In the genomic region with DNA sequence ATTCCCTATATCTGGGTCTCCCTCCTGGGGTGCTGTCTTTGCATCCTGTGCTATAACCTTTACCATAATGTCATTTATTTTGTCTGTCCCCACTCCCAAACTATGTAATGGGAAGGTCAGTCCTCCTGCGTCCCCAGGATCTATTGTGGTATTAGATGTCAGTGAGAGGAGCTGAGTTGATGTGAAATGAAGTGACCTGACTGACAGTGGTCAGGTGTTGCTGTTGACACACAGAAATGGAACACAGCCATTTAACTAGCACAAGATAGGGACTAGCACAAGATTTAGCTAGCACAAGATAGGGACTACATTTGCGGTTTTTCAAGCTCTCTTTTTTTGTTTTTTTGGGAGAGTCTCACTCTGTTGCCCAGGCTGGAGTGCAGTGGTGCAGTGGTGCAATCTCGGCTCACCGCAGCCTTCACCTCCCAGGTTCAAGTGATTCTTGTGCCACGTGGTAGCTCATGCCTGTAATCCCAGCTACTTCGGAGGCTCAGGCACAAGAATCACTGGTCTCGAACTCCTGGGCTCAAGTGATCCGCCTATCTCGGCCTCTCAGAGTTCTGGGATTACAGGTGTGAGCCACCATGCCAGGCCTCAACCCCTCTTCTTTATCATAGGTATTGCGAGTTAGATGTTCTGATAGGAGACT, we compare ENCODE assay signal across 1 cellular context.
TF ChIP-seq lines count a peak whose summit lies in the region.

No MANE protein-coding gene starts in this region.

TF ChIP-seq in WTC11, 78 proteins besides CTCF, POLR2A, EP300 and RAD21:
- no peak for TF ChIP-seq TCF7 (CRISPR knock-in tag; IDR thresholded peaks at IDR 0.05; ENCODE audit: low read depth)
- TF ChIP-seq IRF2 (CRISPR knock-in tag; IDR thresholded peaks at IDR 0.05; ENCODE audit: borderline replicate concordance, low read depth), result no peak
- no peak for TF ChIP-seq ZNF416 (CRISPR knock-in tag; IDR thresholded peaks at IDR 0.05)
- TF ChIP-seq SMAD4 (CRISPR knock-in tag; IDR thresholded peaks at IDR 0.05), result no peak
- no peak for TF ChIP-seq FOXP1 (CRISPR knock-in tag; IDR thresholded peaks at IDR 0.05; ENCODE audit: borderline replicate concordance)
- no peak for TF ChIP-seq NR3C1 (CRISPR knock-in tag; conservative IDR thresholded peaks at IDR 0.05; ENCODE audit: low read depth)
- TF ChIP-seq, protein P1, sequence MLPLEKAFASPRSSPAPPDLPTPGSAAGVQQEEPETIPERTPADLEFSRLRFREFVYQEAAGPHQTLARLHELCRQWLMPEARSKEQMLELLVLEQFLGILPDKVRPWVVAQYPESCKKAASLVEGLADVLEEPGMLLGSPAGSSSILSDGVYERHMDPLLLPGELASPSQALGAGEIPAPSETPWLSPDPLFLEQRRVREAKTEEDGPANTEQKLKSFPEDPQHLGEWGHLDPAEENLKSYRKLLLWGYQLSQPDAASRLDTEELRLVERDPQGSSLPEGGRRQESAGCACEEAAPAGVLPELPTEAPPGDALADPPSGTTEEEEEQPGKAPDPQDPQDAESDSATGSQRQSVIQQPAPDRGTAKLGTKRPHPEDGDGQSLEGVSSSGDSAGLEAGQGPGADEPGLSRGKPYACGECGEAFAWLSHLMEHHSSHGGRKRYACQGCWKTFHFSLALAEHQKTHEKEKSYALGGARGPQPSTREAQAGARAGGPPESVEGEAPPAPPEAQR (CRISPR knock-in tag; IDR thresholded peaks at IDR 0.05), result no peak
- no peak for TF ChIP-seq HMGA2 (CRISPR knock-in tag; IDR thresholded peaks at IDR 0.05)
- no peak for TF ChIP-seq SP1 (CRISPR knock-in tag; conservative IDR thresholded peaks at IDR 0.05)
- TF ChIP-seq FOXK1 (CRISPR knock-in tag; IDR thresholded peaks at IDR 0.05), result no peak
- TF ChIP-seq, protein P2, sequence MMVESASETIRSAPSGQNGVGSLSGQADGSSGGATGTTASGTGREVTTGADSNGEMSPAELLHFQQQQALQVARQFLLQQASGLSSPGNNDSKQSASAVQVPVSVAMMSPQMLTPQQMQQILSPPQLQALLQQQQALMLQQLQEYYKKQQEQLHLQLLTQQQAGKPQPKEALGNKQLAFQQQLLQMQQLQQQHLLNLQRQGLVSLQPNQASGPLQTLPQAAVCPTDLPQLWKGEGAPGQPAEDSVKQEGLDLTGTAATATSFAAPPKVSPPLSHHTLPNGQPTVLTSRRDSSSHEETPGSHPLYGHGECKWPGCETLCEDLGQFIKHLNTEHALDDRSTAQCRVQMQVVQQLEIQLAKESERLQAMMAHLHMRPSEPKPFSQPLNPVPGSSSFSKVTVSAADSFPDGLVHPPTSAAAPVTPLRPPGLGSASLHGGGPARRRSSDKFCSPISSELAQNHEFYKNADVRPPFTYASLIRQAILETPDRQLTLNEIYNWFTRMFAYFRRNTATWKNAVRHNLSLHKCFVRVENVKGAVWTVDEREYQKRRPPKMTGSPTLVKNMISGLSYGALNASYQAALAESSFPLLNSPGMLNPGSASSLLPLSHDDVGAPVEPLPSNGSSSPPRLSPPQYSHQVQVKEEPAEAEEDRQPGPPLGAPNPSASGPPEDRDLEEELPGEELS (CRISPR knock-in tag; IDR thresholded peaks at IDR 0.05), result no peak
- no peak for TF ChIP-seq NR1H2 (CRISPR knock-in tag; IDR thresholded peaks at IDR 0.05)
- TF ChIP-seq, protein P3, sequence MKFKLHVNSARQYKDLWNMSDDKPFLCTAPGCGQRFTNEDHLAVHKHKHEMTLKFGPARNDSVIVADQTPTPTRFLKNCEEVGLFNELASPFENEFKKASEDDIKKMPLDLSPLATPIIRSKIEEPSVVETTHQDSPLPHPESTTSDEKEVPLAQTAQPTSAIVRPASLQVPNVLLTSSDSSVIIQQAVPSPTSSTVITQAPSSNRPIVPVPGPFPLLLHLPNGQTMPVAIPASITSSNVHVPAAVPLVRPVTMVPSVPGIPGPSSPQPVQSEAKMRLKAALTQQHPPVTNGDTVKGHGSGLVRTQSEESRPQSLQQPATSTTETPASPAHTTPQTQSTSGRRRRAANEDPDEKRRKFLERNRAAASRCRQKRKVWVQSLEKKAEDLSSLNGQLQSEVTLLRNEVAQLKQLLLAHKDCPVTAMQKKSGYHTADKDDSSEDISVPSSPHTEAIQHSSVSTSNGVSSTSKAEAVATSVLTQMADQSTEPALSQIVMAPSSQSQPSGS (CRISPR knock-in tag; IDR thresholded peaks at IDR 0.05; ENCODE audit: borderline replicate concordance, low read depth), result no peak
- TF ChIP-seq, protein P4, sequence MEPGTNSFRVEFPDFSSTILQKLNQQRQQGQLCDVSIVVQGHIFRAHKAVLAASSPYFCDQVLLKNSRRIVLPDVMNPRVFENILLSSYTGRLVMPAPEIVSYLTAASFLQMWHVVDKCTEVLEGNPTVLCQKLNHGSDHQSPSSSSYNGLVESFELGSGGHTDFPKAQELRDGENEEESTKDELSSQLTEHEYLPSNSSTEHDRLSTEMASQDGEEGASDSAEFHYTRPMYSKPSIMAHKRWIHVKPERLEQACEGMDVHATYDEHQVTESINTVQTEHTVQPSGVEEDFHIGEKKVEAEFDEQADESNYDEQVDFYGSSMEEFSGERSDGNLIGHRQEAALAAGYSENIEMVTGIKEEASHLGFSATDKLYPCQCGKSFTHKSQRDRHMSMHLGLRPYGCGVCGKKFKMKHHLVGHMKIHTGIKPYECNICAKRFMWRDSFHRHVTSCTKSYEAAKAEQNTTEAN (CRISPR knock-in tag; IDR thresholded peaks at IDR 0.05), result no peak
- TF ChIP-seq ZNF121 (CRISPR knock-in tag; IDR thresholded peaks at IDR 0.05), result no peak
- no peak for TF ChIP-seq JUN (CRISPR knock-in tag; IDR thresholded peaks at IDR 0.05)
- TF ChIP-seq, protein P5, sequence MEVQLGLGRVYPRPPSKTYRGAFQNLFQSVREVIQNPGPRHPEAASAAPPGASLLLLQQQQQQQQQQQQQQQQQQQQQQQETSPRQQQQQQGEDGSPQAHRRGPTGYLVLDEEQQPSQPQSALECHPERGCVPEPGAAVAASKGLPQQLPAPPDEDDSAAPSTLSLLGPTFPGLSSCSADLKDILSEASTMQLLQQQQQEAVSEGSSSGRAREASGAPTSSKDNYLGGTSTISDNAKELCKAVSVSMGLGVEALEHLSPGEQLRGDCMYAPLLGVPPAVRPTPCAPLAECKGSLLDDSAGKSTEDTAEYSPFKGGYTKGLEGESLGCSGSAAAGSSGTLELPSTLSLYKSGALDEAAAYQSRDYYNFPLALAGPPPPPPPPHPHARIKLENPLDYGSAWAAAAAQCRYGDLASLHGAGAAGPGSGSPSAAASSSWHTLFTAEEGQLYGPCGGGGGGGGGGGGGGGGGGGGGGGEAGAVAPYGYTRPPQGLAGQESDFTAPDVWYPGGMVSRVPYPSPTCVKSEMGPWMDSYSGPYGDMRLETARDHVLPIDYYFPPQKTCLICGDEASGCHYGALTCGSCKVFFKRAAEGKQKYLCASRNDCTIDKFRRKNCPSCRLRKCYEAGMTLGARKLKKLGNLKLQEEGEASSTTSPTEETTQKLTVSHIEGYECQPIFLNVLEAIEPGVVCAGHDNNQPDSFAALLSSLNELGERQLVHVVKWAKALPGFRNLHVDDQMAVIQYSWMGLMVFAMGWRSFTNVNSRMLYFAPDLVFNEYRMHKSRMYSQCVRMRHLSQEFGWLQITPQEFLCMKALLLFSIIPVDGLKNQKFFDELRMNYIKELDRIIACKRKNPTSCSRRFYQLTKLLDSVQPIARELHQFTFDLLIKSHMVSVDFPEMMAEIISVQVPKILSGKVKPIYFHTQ (CRISPR knock-in tag; IDR thresholded peaks at IDR 0.05), result no peak
- no peak for TF ChIP-seq GABPB1 (CRISPR knock-in tag; IDR thresholded peaks at IDR 0.05)
